Comparison of ENCODE assay signal across 8 cellular contexts in genomic region chr5:144183254-144183889, GRCh38. TPM values are rescaled to one million over a fixed set of nuclear protein-coding genes. Genes with fewer than 3 reads are reported as not detected.
DNase-seq lines count a peak whose midpoint lies in the region; ATAC-seq, FAIRE-seq and TF ChIP-seq lines count a peak whose summit lies in the region.

No MANE protein-coding gene starts in this region.

- peak; percentile 98 for FAIRE-seq in islet of Langerhans (lab: Jason Lieb, UNC)

- DNase-seq in DMS 273 (lab: John Stamatoyannopoulos, UW; ENCODE audit: unreplicated experiment) (peak; percentile 68), KBM-7 (peak; percentile 39), WERI-Rb-1 (no peak), caudate nucleus (lab: John Stamatoyannopoulos, UW) (no peak), DMS153 (lab: John Stamatoyannopoulos, UW) (no peak)
- DNase-seq in activated T-cell treated with anti-CD3 and anti-CD28 coated beads, Interleukin-2, amount 50 U/mL, for 1 hour, result no peak
- no peak for DNase-seq in activated CD4-positive, alpha-beta T cell treated with anti-CD3 and anti-CD28 coated beads for 36 hours

- POLR2A ChIA-PET in activated CD4-positive, alpha-beta T cell treated with anti-CD3 and anti-CD28 coated beads for 36 hours (lab: Charles Lee), result no interaction called here

- in situ Hi-C loops in KBM-7 (cut with MboI; ENCODE audit: low pct_unique_long_range_greater_than_20kb, low sequenced_read_pairs), result no loop called here

- no peaks in the 10 kb centered on the region for H3K36me3 ChIP-seq in WERI-Rb-1

- H3K9me3 ChIP-seq in WERI-Rb-1 (ENCODE audit: severe bottlenecking), result no peaks in the 10 kb centered on the region

- peaks cover 38% of the 10 kb centered on the region for H3K4me1 Mint-ChIP-seq in activated CD4-positive, alpha-beta T cell treated with anti-CD3 and anti-CD28 coated beads for 36 hours

- no peaks in the 10 kb centered on the region for H3K27me3 Mint-ChIP-seq in activated CD4-positive, alpha-beta T cell treated with anti-CD3 and anti-CD28 coated beads for 36 hours

- 0 out of 2 replicates have a peak, but pooled peaks have one; percentile 33 for TF ChIP-seq CTCF in WERI-Rb-1 (IDR thresholded peaks at IDR 0.05; ENCODE audit: low read depth, low read length)

- CTCF ChIA-PET in activated CD4-positive, alpha-beta T cell treated with anti-CD3 and anti-CD28 coated beads for 36 hours (lab: Charles Lee), result interaction anchor here (0.9 to 1.2 kb wide), 2 partner anchors 8 to 9 kb away, joined by 3 to 4 read pairs; no protein-coding TSS in a partner anchor

- ATAC-seq in activated CD4-positive, alpha-beta T cell treated with anti-CD3 and anti-CD28 coated beads for 36 hours, result no peak

- no peak overlapping the region for H3K4me3 Mint-ChIP-seq in activated CD4-positive, alpha-beta T cell treated with anti-CD3 and anti-CD28 coated beads for 36 hours

- H3K4me3 ChIP-seq in WERI-Rb-1 (ENCODE audit: low read depth, low read length), result no peak overlapping the region

- no peak overlapping the region for H3K27ac Mint-ChIP-seq in activated CD4-positive, alpha-beta T cell treated with anti-CD3 and anti-CD28 coated beads for 36 hours

- no peaks in the 10 kb centered on the region for H3K36me3 Mint-ChIP-seq in activated CD4-positive, alpha-beta T cell treated with anti-CD3 and anti-CD28 coated beads for 36 hours (ENCODE audit: low read depth)

- no peaks in the 10 kb centered on the region for H3K9me3 Mint-ChIP-seq in activated CD4-positive, alpha-beta T cell treated with anti-CD3 and anti-CD28 coated beads for 36 hours (ENCODE audit: low read depth)

- H3K27ac ChIP-seq in WERI-Rb-1 (no peak overlapping the region), caudate nucleus (ENCODE audit: low read depth, low read length) (no peak overlapping the region)

- no peaks in the 10 kb centered on the region for H3K27me3 ChIP-seq in WERI-Rb-1 (ENCODE audit: insufficient read depth, low read depth, severe bottlenecking)

- intact Hi-C loops in activated CD4-positive, alpha-beta T cell treated with anti-CD3 and anti-CD28 coated beads for 36 hours (cut with DNase I, micrococcal nuclease), result loop anchor here (2.0 to 10.0 kb wide), 2 partner anchors 359 to 999 kb away; no protein-coding TSS in a partner anchor

RNA-seq across cellular contexts. Expression of gene KCTD16, which starts 12.7 kb away (rescaled TPM):
- total RNA-seq in activated CD4-positive, alpha-beta T cell treated with anti-CD3 and anti-CD28 coated beads for 36 hours, result under 1 TPM; 0.14 to 0.25 TPM

RNA-seq across cellular contexts. Expression of gene YIPF5, which starts 12.9 kb away (rescaled TPM):
- 10 to 100 TPM; 39.1 to 44.2 TPM for total RNA-seq in activated CD4-positive, alpha-beta T cell treated with anti-CD3 and anti-CD28 coated beads for 36 hours

Comparison
In these comparisons a context has a peak if more than half of its experiments do, and no peak if none do; other contexts are left out.
1. DNase-seq: peak in DMS 273 (single experiment) and KBM-7 (single experiment); none in WERI-Rb-1 (single experiment), caudate nucleus (0 of 61), activated T-cell treated with anti-CD3 and anti-CD28 coated beads, Interleukin-2, amount 50 U/mL, for 1 hour (single experiment), activated CD4-positive, alpha-beta T cell treated with anti-CD3 and anti-CD28 coated beads for 36 hours (single experiment) and DMS153 (single experiment).